In genomic region chr16:569445-570254, GRCh38 we compare ENCODE assay signal across 8 cellular contexts. TPM values are rescaled to one million over a fixed set of nuclear protein-coding genes. Genes with fewer than 3 reads are reported as not detected.
DNase-seq lines count a peak whose midpoint lies in the region; ATAC-seq, FAIRE-seq and TF ChIP-seq lines count a peak whose summit lies in the region.

Gene PIGQ (plus strand): TSS chr16:569968. CDS start chr16:574075, 4,107 bp downstream.

- no peaks in the 10 kb centered on the region for H3K27me3 Mint-ChIP-seq in astrocyte (ENCODE audit: low read depth, unreplicated experiment)

- peaks cover 2% of the 10 kb centered on the region for H3K36me3 ChIP-seq in astrocyte (ENCODE audit: insufficient read depth, low read length)
- no peaks in the 10 kb centered on the region for H3K36me3 ChIP-seq in rectal smooth muscle tissue (ENCODE audit: control insufficient read depth, insufficient read depth, low read length)

- H3K27me3 ChIP-seq in HL-60 (ENCODE audit: insufficient read depth, poor library complexity, severe bottlenecking): no peaks in the 10 kb centered on the region
- H3K27me3 ChIP-seq in astrocyte (ENCODE audit: insufficient read depth, low read length): no peaks in the 10 kb centered on the region
- no peaks in the 10 kb centered on the region for H3K27me3 ChIP-seq in right cardiac atrium (ENCODE audit: control insufficient read depth, insufficient read depth)
- H3K27me3 ChIP-seq in rectal smooth muscle tissue (ENCODE audit: control insufficient read depth, insufficient read depth, low read length): no peaks in the 10 kb centered on the region

- H3K4me1 Mint-ChIP-seq in astrocyte (ENCODE audit: low read depth, unreplicated experiment): peaks cover 6% of the 10 kb centered on the region

- FAIRE-seq in astrocyte (lab: Jason Lieb, UNC): no peak

- H3K4me1 ChIP-seq in astrocyte (ENCODE audit: insufficient read depth, low read length) (peaks cover 19% of the 10 kb centered on the region), right cardiac atrium (ENCODE audit: control insufficient read depth, insufficient read depth, low read length) (no peaks in the 10 kb centered on the region), rectal smooth muscle tissue (ENCODE audit: control insufficient read depth, insufficient read depth, low read length) (peaks cover 8% of the 10 kb centered on the region)

- H3K4me3 ChIP-seq in HL-60 (replicated peaks; ENCODE audit: insufficient read depth, low read length): peak within 1 kb of the TSS; percentile 89
- peak within 1 kb of the TSS; percentile 93 for H3K4me3 ChIP-seq in astrocyte (ENCODE audit: insufficient read depth, low read depth, low read length)
- peak within 1 kb of the TSS; percentile 95 for H3K4me3 ChIP-seq in right cardiac atrium (ENCODE audit: low read length)
- H3K4me3 ChIP-seq in rectal smooth muscle tissue (ENCODE audit: low read length): peak within 1 kb of the TSS; percentile 67

- H3K36me3 Mint-ChIP-seq in astrocyte (ENCODE audit: low read depth, unreplicated experiment): no peaks in the 10 kb centered on the region

- H3K27ac Mint-ChIP-seq in astrocyte (ENCODE audit: unreplicated experiment): peak within 1 kb of the TSS; percentile 72

- H3K9ac ChIP-seq in astrocyte (ENCODE audit: low read length) (peak within 1 kb of the TSS; percentile 85), rectal smooth muscle tissue (ENCODE audit: low read length) (peak within 1 kb of the TSS; percentile 40)

- no peaks in the 10 kb centered on the region for H3K9me3 Mint-ChIP-seq in astrocyte (ENCODE audit: unreplicated experiment)

- H3K4me3 Mint-ChIP-seq in astrocyte (ENCODE audit: unreplicated experiment): peak within 1 kb of the TSS; percentile 86

- TF ChIP-seq CTCF in HL-60 (IDR thresholded peaks at IDR 0.05; ENCODE audit: insufficient read depth, low read length): no peak
- no peak for TF ChIP-seq CTCF in astrocyte (IDR thresholded peaks at IDR 0.05; ENCODE audit: insufficient read depth, low read depth, low read length)

- peaks cover 32% of the 10 kb centered on the region for H4K20me1 ChIP-seq in astrocyte (ENCODE audit: insufficient read depth, low read length)

- ATAC-seq in right cardiac atrium (peak; percentile 54 to 74), GM18858 (IDR thresholded peaks at IDR 0.05; ENCODE audit: unreplicated experiment) (no peak)

- peak within 1 kb of the TSS; percentile 89 for H3K27ac ChIP-seq in HL-60 (replicated peaks)
- H3K27ac ChIP-seq in astrocyte (ENCODE audit: low read depth, low read length): peak within 1 kb of the TSS; percentile 53
- H3K27ac ChIP-seq in right cardiac atrium (ENCODE audit: low read length): peak within 1 kb of the TSS; percentile 62
- peak within 1 kb of the TSS; percentile 80 for H3K27ac ChIP-seq in rectal smooth muscle tissue (ENCODE audit: low read depth, low read length)

- WGBS in right cardiac atrium: under 1% methylated on average over 86 of the region's 87 CpGs

- peak within 1 kb of the TSS; percentile 95 for H3K4me2 ChIP-seq in astrocyte (ENCODE audit: low read length)

- H2AFZ ChIP-seq in astrocyte (ENCODE audit: low read depth, low read length): peak within 1 kb of the TSS; percentile 92

- peaks cover 26% of the 10 kb centered on the region for H3K79me2 ChIP-seq in astrocyte (ENCODE audit: insufficient read depth, low read length)

- H3K9me3 ChIP-seq in astrocyte (ENCODE audit: insufficient read depth, low read depth, low read length): no peaks in the 10 kb centered on the region
- H3K9me3 ChIP-seq in right cardiac atrium (ENCODE audit: control insufficient read depth, low read length): no peaks in the 10 kb centered on the region

- intact Hi-C loops in right cardiac atrium (cut with DNase I): no loop called here

- peak; percentile 47 for DNase-seq in NCI-H510A treated with DMSO at 0.1 percent for 48 hours (lab: John Stamatoyannopoulos, UW)
- no peak for DNase-seq in NCI-H510A (lab: John Stamatoyannopoulos, UW)
- DNase-seq in HL-60 (ENCODE audit: low read depth in 1 of 2, low spot score in 1 of 2): peak; percentile 41 to 62
- peak; percentile 61 for DNase-seq in T-helper 22 cell (ENCODE audit: low read depth)
- DNase-seq in astrocyte (ENCODE audit: low read depth): peak; percentile 47
- DNase-seq in right cardiac atrium: peak; percentile 83 to 92 (median 91)

RNA-seq across cellular contexts. Expression of gene PIGQ, which starts in this region (rescaled TPM):
- total RNA-seq in astrocyte: 22.2 and 22.4 TPM in 2 replicates
- total RNA-seq in right cardiac atrium: 10 to 100 TPM; 19.8 to 23.0 (median 21.6) TPM
- polyA plus RNA-seq in right cardiac atrium: 22.9 TPM
